ENCODE assay signal across 18 cellular contexts in the genomic region with DNA sequence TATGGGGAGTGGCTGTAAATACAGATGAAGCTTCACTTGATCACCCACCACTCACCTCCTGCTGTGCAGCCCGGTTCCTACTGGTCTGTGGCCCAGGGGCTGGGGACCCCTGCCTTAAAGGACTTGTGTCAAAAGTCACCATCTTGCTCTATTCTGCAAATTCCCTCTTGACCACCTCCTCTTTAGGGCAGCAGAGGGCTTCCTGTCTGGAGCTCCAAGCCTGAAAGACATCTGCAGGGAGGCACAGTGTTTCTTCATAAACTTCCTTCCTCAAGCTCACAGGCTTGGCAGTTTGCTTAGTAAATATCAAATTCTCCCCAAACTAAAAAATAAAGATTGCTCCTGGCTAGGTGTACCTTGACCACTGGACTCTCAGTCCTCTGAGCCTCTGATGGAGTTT.
DNase-seq lines count a peak whose midpoint lies in the region; TF ChIP-seq lines count a peak whose summit lies in the region.
"Had no signal": no experiment of that assay in that cellular context is flagged by ENCODE, and none has a peak within 500 bp of the region (broad histone marks: within the 10 kb centered on the region; RNA-seq: fewer than 3 reads in every experiment).

No MANE protein-coding gene starts in this region.

- peak; percentile 0 for DNase-seq in SKM-1 treated with dmso at 0.1 percent for 144 hours (lab: John Stamatoyannopoulos, UW; ENCODE audit: unreplicated experiment)
- DNase-seq in SKM-1 (lab: John Stamatoyannopoulos, UW; ENCODE audit: unreplicated experiment) = no peak
- DNase-seq in MV-4-11 (lab: John Stamatoyannopoulos, UW) = peak; percentile 74
- DNase-seq in colonic mucosa = no peak
- no peak for DNase-seq in glutamatergic neuron
- no peak for DNase-seq in COR-L47 (lab: John Stamatoyannopoulos, UW)
- no peak for DNase-seq in GM19240 (ENCODE audit: insufficient read length, low spot score)
- DNase-seq: C1 segment of cervical spinal cord, Caco-2, DMS153, IMR-90, Karpas-422, NCI-H1436, NCI-H2029, NCI-H510A, NCI-H774, Peyer's patch, Right ventricle myocardium superior had no signal

- no peak overlapping the region for H3K4me3 Mint-ChIP-seq in glutamatergic neuron (ENCODE audit: unreplicated experiment)

- H3K27me3 Mint-ChIP-seq in glutamatergic neuron (ENCODE audit: unreplicated experiment) = peaks cover 7% of the 10 kb centered on the region

- no peak overlapping the region for H3K27ac Mint-ChIP-seq in glutamatergic neuron (ENCODE audit: unreplicated experiment)

- H3K27ac ChIP-seq in colonic mucosa = peak overlapping the region; percentile 55

- no peaks in the 10 kb centered on the region for H3K4me1 ChIP-seq in colonic mucosa
- H3K4me1 ChIP-seq: Caco-2 had no signal

- H3K36me3 ChIP-seq in colonic mucosa = no peaks in the 10 kb centered on the region
- H3K36me3 ChIP-seq: Peyer's patch had no signal

- intact Hi-C loops in colonic mucosa (cut with DNase I) = no loop called here

- no peak overlapping the region for H3K4me3 ChIP-seq in colonic mucosa
- H3K4me3 ChIP-seq: Peyer's patch had no signal

- H3K9me3 ChIP-seq in colonic mucosa = no peaks in the 10 kb centered on the region
- H3K9me3 ChIP-seq: Caco-2, Peyer's patch had no signal

- no peak overlapping the region for H3K9ac ChIP-seq in colonic mucosa (ENCODE audit: low read depth in 2 of 2, low read length in 2 of 2)

- H3K36me3 Mint-ChIP-seq in glutamatergic neuron (ENCODE audit: unreplicated experiment) = no peaks in the 10 kb centered on the region

- TF ChIP-seq CTCF in colonic mucosa (IDR thresholded peaks at IDR 0.05) (no peak), glutamatergic neuron (IDR thresholded peaks at IDR 0.05; ENCODE audit: partially characterized antibody, unreplicated experiment) (no peak)

- H3K9me3 Mint-ChIP-seq in glutamatergic neuron (ENCODE audit: unreplicated experiment) = peaks cover 2% of the 10 kb centered on the region

- H3K27me3 ChIP-seq in colonic mucosa = no peaks in the 10 kb centered on the region
- H3K27me3 ChIP-seq: Peyer's patch had no signal

- H3K4me1 Mint-ChIP-seq in glutamatergic neuron (ENCODE audit: low read depth, unreplicated experiment) = no peaks in the 10 kb centered on the region

Comparison
In these comparisons a context has a peak if more than half of its experiments do, and no peak if none do; other contexts are left out.
1. DNase-seq: peak in SKM-1 treated with dmso at 0.1 percent for 144 hours (single experiment) and MV-4-11 (single experiment); none in SKM-1 (single experiment), colonic mucosa (single experiment), glutamatergic neuron (single experiment), COR-L47 (single experiment) and GM19240 (single experiment).